In genomic region chr4:16967722-16968121, GRCh38 we compare ENCODE assay signal across 14 cellular contexts.
A peak's percentile ranks its signal among the peaks of the same experiment; 100 is the strongest.
DNase-seq lines count a peak whose midpoint lies in the region; ATAC-seq, FAIRE-seq and TF ChIP-seq lines count a peak whose summit lies in the region.
"Had no signal": no experiment of that assay in that cellular context is flagged by ENCODE, and none has a peak within 500 bp of the region (broad histone marks: within the 10 kb centered on the region; RNA-seq: fewer than 3 reads in every experiment).

No MANE protein-coding gene starts in this region.

- 67% methylated on average over 5 of the region's 5 CpGs for WGBS in liver
- WGBS in right lobe of liver (ENCODE audit: insufficient coverage, low coverage, low lambda C conversion rate, missing lambda C conversion rate): 60% methylated on average over 5 of the region's 5 CpGs

- H3K4me3 ChIP-seq in liver (ENCODE audit: low read depth in 1 of 3, low read length in 3 of 3) (no peak overlapping the region), right lobe of liver (no peak overlapping the region)
- H3K4me3 ChIP-seq: PC-9 had no signal

- H3K9ac ChIP-seq in liver (ENCODE audit: low read depth in 1 of 2, low read length in 2 of 2): no peak overlapping the region

- H3K4me1 ChIP-seq in liver (ENCODE audit: control insufficient read depth in 4 of 4, insufficient read depth in 4 of 4, low read length in 3 of 4) (no peaks in the 10 kb centered on the region), right lobe of liver (no peaks in the 10 kb centered on the region)

- no peak for TF ChIP-seq RAD21 in liver (IDR thresholded peaks at IDR 0.05)

- FAIRE-seq in HTR-8/SVneo (lab: Jason Lieb, UNC): no peak
- FAIRE-seq: A204.1 had no signal

- ATAC-seq in right lobe of liver (no peak), left cardiac atrium (peak; percentile 59 to 76)
- ATAC-seq: activated naive CD4-positive, alpha-beta T cell treated with anti-CD3 and anti-CD28 coated beads, Interleukin-2, amount 50 U/mL, for 72 hours had no signal

- no peak for TF ChIP-seq POLR2A in right lobe of liver (IDR thresholded peaks at IDR 0.05)

- H3K27ac ChIP-seq in liver (ENCODE audit: low read depth in 1 of 2, low read length in 2 of 2) (no peak overlapping the region), right lobe of liver (no peak overlapping the region)
- H3K27ac ChIP-seq: PC-9 had no signal

- TF ChIP-seq CTCF in liver (IDR thresholded peaks at IDR 0.05; ENCODE audit: low read depth, low read length, missing input control) (no peak), right lobe of liver (IDR thresholded peaks at IDR 0.05) (no peak)

- DNase-seq in right lobe of liver (no peak), left cardiac atrium (peak; percentile 51), pons (ENCODE audit: low spot score) (peak; percentile 11), HTR-8/SVneo (ENCODE audit: insufficient read length, low spot score) (no peak), GOT3 (lab: John Stamatoyannopoulos, UW) (no peak), COR-L47 (lab: John Stamatoyannopoulos, UW) (no peak), NCI-H345 (lab: John Stamatoyannopoulos, UW) (no peak)
- DNase-seq: DND-41; naive B cell; PC-9; stimulated activated naive CD4-positive, alpha-beta T cell had no signal

- intact Hi-C loops in right lobe of liver (cut with DNase I) (no loop called here), left cardiac atrium (cut with DNase I) (no loop called here)

- H3K27me3 ChIP-seq in liver (ENCODE audit: control insufficient read depth in 4 of 4, insufficient read depth in 4 of 4, low read length in 3 of 4) (no peaks in the 10 kb centered on the region), right lobe of liver (no peaks in the 10 kb centered on the region)

- H3K36me3 ChIP-seq in liver (ENCODE audit: control insufficient read depth in 4 of 4, insufficient read depth in 3 of 4, low read depth in 1 of 4, low read length in 3 of 4) (no peaks in the 10 kb centered on the region), right lobe of liver (no peaks in the 10 kb centered on the region)

- H3K9me3 ChIP-seq in liver (ENCODE audit: control insufficient read depth in 4 of 4, low read length in 3 of 4): no peaks in the 10 kb centered on the region
- H3K9me3 ChIP-seq in right lobe of liver: no peaks in the 10 kb centered on the region

TF ChIP-seq in liver, 16 proteins besides CTCF, POLR2A, EP300 and RAD21:
- no peak for TF ChIP-seq YY1 (IDR thresholded peaks at IDR 0.05)
- no peak for TF ChIP-seq EGR1 (IDR thresholded peaks at IDR 0.05; ENCODE audit: low read depth in 2 of 2)
- TF ChIP-seq NR2F2 (IDR thresholded peaks at IDR 0.05): peak; percentile 12
- TF ChIP-seq HNF4A (conservative IDR thresholded peaks at IDR 0.05): no peak
- no peak for TF ChIP-seq JUND (IDR thresholded peaks at IDR 0.05)
- TF ChIP-seq HNF4G (IDR thresholded peaks at IDR 0.05): no peak
- TF ChIP-seq ATF3 (IDR thresholded peaks at IDR 0.05): no peak

Comparison
In these comparisons a context has a peak if more than half of its experiments do, and no peak if none do; other contexts are left out.
1. ATAC-seq: peak in left cardiac atrium (2 of 2); none in right lobe of liver (0 of 4).
2. DNase-seq: peak in left cardiac atrium (single experiment) and pons (single experiment); none in right lobe of liver (0 of 3), HTR-8/SVneo (single experiment), GOT3 (single experiment), COR-L47 (single experiment) and NCI-H345 (single experiment).